16 cellular contexts compared by ENCODE assay signal in the genomic region with DNA sequence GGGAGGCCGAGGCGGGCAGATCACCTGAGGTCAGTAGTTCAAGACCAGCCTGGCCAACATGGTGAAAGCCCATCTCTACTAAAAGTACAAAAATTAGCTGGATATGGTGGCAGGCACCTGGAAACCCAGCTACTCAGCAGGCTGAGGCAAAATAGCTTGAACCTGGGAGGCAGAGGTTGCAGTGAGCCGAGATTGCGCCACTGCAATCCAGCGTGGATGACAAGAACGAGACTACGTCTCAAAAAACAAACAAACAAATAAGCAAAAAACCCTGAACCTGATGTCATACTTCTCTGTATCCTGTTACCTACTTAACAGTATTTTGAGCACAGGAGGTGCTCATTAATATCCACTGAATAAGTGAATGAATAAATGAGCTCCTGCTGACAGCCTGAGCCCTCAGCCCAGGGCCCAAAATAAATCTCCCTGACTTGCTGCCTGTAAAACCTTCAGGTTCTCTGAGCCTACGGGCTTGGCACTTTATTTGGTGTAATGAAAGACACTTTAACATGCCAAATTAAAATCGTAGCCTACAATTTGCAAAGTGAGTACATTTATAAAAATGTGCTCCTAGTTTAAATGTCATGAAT.
DNase-seq lines count a peak whose midpoint lies in the region; ATAC-seq and TF ChIP-seq lines count a peak whose summit lies in the region.
"Had no signal": no experiment of that assay in that cellular context is flagged by ENCODE, and none has a peak within 500 bp of the region (broad histone marks: within the 10 kb centered on the region; RNA-seq: fewer than 3 reads in every experiment).

No MANE protein-coding gene starts in this region.

- no peak overlapping the region for H2BK120ac ChIP-seq in trophoblast cell (ENCODE audit: insufficient read depth, low read length, poor library complexity)

- no peak overlapping the region for H3K9ac ChIP-seq in trophoblast cell (ENCODE audit: low read length)
- H3K9ac ChIP-seq: BLaER1 treated with 17β-estradiol and CSF1 and Interleukin-3, amounts not matched to agents 10 nM and 100 nM had no signal

- H3K4me1 ChIP-seq in trophoblast cell (ENCODE audit: control insufficient read depth in 1 of 2, insufficient read depth in 2 of 2, low read length in 2 of 2) = no peaks in the 10 kb centered on the region
- H3K4me1 ChIP-seq: BLaER1 treated with 17β-estradiol and CSF1 and Interleukin-3, amounts not matched to agents 10 nM and 100 nM had no signal

- H3K4me3 ChIP-seq in trophoblast cell (ENCODE audit: low read depth, low read length) = no peak overlapping the region
- H3K4me3 ChIP-seq: BLaER1 treated with 17β-estradiol and CSF1 and Interleukin-3, amounts not matched to agents 10 nM and 100 nM; GM12878; K562 had no signal

- H3K4me2 ChIP-seq in trophoblast cell (ENCODE audit: low read length) = no peak overlapping the region
- H3K4me2 ChIP-seq: BLaER1 treated with 17β-estradiol and CSF1 and Interleukin-3, amounts not matched to agents 10 nM and 100 nM had no signal

- POLR2A ChIA-PET in HEK293T (lab: Yijun Ruan, JAX) = no interaction called here

- in situ Hi-C loops in G401 (cut with HindIII; ENCODE audit: low sequenced_read_pairs) = no loop called here

- no peak overlapping the region for H3K23ac ChIP-seq in trophoblast cell (ENCODE audit: low read length)

- no peak overlapping the region for H3K18ac ChIP-seq in trophoblast cell (ENCODE audit: low read length)

- H4K12ac ChIP-seq in trophoblast cell (ENCODE audit: low read depth, low read length) = no peak overlapping the region

- no peaks in the 10 kb centered on the region for H3K27me3 ChIP-seq in trophoblast cell (ENCODE audit: insufficient read depth, low read length)
- H3K27me3 ChIP-seq: BLaER1 treated with 17β-estradiol and CSF1 and Interleukin-3, amounts not matched to agents 10 nM and 100 nM had no signal

- H2AFZ ChIP-seq in trophoblast cell (ENCODE audit: insufficient read depth, low read length, poor library complexity) = no peak overlapping the region

- DNase-seq in G401 (ENCODE audit: low spot score) (peak; percentile 27), HEK293T (ENCODE audit: extremely low spot score) (no peak), left kidney (ENCODE audit: low read depth, low spot score) (peak; percentile 37), trophoblast cell (peak; percentile 61 to 76), midbrain (lab: John Stamatoyannopoulos, UW) (no peak), iPS-NIHi7 (ENCODE audit: extremely low spot score) (no peak)
- DNase-seq: Calu3; CD8-positive, alpha-beta T cell; DMS79 treated with DMSO at 0.1 percent for 48 hours; H9; IMR-90 had no signal

- H3K36me3 ChIP-seq in trophoblast cell (ENCODE audit: control insufficient read depth in 1 of 2, insufficient read depth in 2 of 2, low read length in 2 of 2) = no peaks in the 10 kb centered on the region
- H3K36me3 ChIP-seq: BLaER1 treated with 17β-estradiol and CSF1 and Interleukin-3, amounts not matched to agents 10 nM and 100 nM had no signal

- no peaks in the 10 kb centered on the region for H3K79me1 ChIP-seq in trophoblast cell (ENCODE audit: low read length)

- WGBS in trophoblast cell (ENCODE audit: extremely low coverage, insufficient coverage, insufficient read length) = no CpG with 5 or more reads among the region's 9 CpGs

- H3K14ac ChIP-seq in trophoblast cell (ENCODE audit: low read length) = no peak overlapping the region

- no peaks in the 10 kb centered on the region for H3K79me2 ChIP-seq in trophoblast cell (ENCODE audit: control insufficient read depth, insufficient read depth, low read length, poor library complexity)

- no peak overlapping the region for H4K91ac ChIP-seq in trophoblast cell (ENCODE audit: low read depth, low read length)

- H2AK5ac ChIP-seq in trophoblast cell (ENCODE audit: low read length) = no peak overlapping the region

- no peak overlapping the region for H2BK12ac ChIP-seq in trophoblast cell (ENCODE audit: low read length)

- H4K8ac ChIP-seq in trophoblast cell (ENCODE audit: low read depth, low read length) = no peak overlapping the region

- H3K27ac ChIP-seq in trophoblast cell (ENCODE audit: low read depth, low read length) = no peak overlapping the region
- H3K27ac ChIP-seq: BLaER1 treated with 17β-estradiol and CSF1 and Interleukin-3, amounts not matched to agents 10 nM and 100 nM; HL-60 had no signal

- no peak overlapping the region for H3K4ac ChIP-seq in trophoblast cell (ENCODE audit: low read depth, low read length)

- H2BK5ac ChIP-seq in trophoblast cell (ENCODE audit: low read depth, low read length, poor library complexity) = no peak overlapping the region

- no peak for ATAC-seq in GM19455 (IDR thresholded peaks at IDR 0.05; ENCODE audit: unreplicated experiment)
- ATAC-seq: CD8-positive, alpha-beta T cell; GM12878; K562 had no signal

- CTCF ChIA-PET in HEK293T (lab: Yijun Ruan, JAX) = no interaction called here

- H3K9me3 ChIP-seq in trophoblast cell (ENCODE audit: insufficient read depth, low read depth, low read length) = no peaks in the 10 kb centered on the region
- H3K9me3 ChIP-seq: BLaER1 treated with 17β-estradiol and CSF1 and Interleukin-3, amounts not matched to agents 10 nM and 100 nM had no signal

TF ChIP-seq in HEK293T, 16 proteins besides CTCF, POLR2A, EP300 and RAD21:
- no peak for TF ChIP-seq SP1 (IDR thresholded peaks at IDR 0.05)
- TF ChIP-seq LEF1 (IDR thresholded peaks at IDR 0.05; ENCODE audit: borderline replicate concordance) = no peak
- TF ChIP-seq, protein P1, sequence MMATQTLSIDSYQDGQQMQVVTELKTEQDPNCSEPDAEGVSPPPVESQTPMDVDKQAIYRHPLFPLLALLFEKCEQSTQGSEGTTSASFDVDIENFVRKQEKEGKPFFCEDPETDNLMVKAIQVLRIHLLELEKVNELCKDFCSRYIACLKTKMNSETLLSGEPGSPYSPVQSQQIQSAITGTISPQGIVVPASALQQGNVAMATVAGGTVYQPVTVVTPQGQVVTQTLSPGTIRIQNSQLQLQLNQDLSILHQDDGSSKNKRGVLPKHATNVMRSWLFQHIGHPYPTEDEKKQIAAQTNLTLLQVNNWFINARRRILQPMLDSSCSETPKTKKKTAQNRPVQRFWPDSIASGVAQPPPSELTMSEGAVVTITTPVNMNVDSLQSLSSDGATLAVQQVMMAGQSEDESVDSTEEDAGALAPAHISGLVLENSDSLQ (IDR thresholded peaks at IDR 0.05) = peak; percentile 72
- TF ChIP-seq L3MBTL2 (conservative IDR thresholded peaks at IDR 0.05) = no peak

Comparison
In these comparisons a context has a peak if more than half of its experiments do, and no peak if none do; other contexts are left out.
1. DNase-seq: peak in G401 (single experiment), left kidney (single experiment) and trophoblast cell (2 of 2); none in HEK293T (single experiment), midbrain (single experiment) and iPS-NIHi7 (single experiment).